Comparison of ENCODE assay signal across 11 cellular contexts in the genomic region with DNA sequence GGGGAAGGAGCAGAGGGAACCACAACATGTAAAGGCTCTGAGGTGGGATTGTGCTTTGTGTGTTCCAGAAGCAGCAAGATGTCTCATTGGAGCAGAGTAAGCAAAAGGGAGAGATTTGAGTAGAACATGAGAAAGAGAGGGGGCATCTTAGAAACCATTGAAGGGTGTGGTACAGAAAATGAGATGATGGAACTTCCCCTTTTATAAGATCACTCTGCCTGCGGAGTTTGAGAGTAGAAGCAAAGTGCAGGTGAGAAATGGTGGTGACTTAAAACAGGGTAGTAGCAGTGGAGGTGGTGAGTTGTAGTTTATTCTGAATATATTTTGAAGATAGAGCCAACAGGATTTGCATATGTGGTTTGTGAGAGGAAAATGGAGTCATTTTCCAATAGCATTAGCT. TPM values are rescaled to one million over a fixed set of nuclear protein-coding genes. Genes with fewer than 3 reads are reported as not detected.
DNase-seq lines count a peak whose midpoint lies in the region; ATAC-seq and TF ChIP-seq lines count a peak whose summit lies in the region.
"Had no signal": no experiment of that assay in that cellular context is flagged by ENCODE, and none has a peak within 500 bp of the region (broad histone marks: within the 10 kb centered on the region; RNA-seq: fewer than 3 reads in every experiment).

No MANE protein-coding gene starts in this region.

- H3K9me2 ChIP-seq in GM23338 (ENCODE audit: insufficient read depth): no peaks in the 10 kb centered on the region

- H3K4me3 ChIP-seq in GM23338 (no peak overlapping the region), ascending aorta (no peak overlapping the region), A673 (ENCODE audit: low read depth, low read length, poor library complexity, severe bottlenecking) (no peak overlapping the region)
- H3K4me3 ChIP-seq: Peyer's patch, upper lobe of right lung had no signal

- H2AFZ ChIP-seq in GM23338: no peak overlapping the region

- H3K27me3 ChIP-seq in GM23338 (ENCODE audit: insufficient read depth): no peaks in the 10 kb centered on the region
- no peaks in the 10 kb centered on the region for H3K27me3 ChIP-seq in ascending aorta
- H3K27me3 ChIP-seq in A673 (replicated peaks; ENCODE audit: insufficient read depth, low read depth, low read length, poor library complexity): no peaks in the 10 kb centered on the region
- H3K27me3 ChIP-seq: Peyer's patch, upper lobe of right lung had no signal

- CTCF ChIA-PET in activated naive CD4-positive, alpha-beta T cell treated with anti-CD3 and anti-CD28 coated beads for 36 hours (lab: Charles Lee): interaction anchor here (0.5 kb wide), 1 partner anchor 77 kb away, joined by 3 read pairs; no protein-coding TSS in a partner anchor
- CTCF ChIA-PET in A673 (lab: Charles Lee): no interaction called here

- H3K9me3 ChIP-seq in ascending aorta (no peaks in the 10 kb centered on the region), A673 (ENCODE audit: low read depth, low read length, poor library complexity, severe bottlenecking) (no peaks in the 10 kb centered on the region)
- H3K9me3 ChIP-seq: Peyer's patch, upper lobe of right lung had no signal

- peak overlapping the region; percentile 42 for H3K27ac Mint-ChIP-seq in activated naive CD4-positive, alpha-beta T cell treated with anti-CD3 and anti-CD28 coated beads for 36 hours
- peak overlapping the region; percentile 3; the same call in 1 of the 2 replicates for H3K27ac Mint-ChIP-seq in GM23338
- peak overlapping the region; percentile 75 for H3K27ac Mint-ChIP-seq in stimulated activated naive CD8-positive, alpha-beta T cell treated with anti-CD3 and anti-CD28 coated beads, Interleukin-15, Interleukin-2, amounts not matched to agents 100 ng/mL and 50 ng/mL, for 24 hours

- no peaks in the 10 kb centered on the region for H3K9me3 Mint-ChIP-seq in activated naive CD4-positive, alpha-beta T cell treated with anti-CD3 and anti-CD28 coated beads for 36 hours
- H3K9me3 Mint-ChIP-seq in GM23338: no peaks in the 10 kb centered on the region
- H3K9me3 Mint-ChIP-seq in stimulated activated naive CD8-positive, alpha-beta T cell treated with anti-CD3 and anti-CD28 coated beads, Interleukin-15, Interleukin-2, amounts not matched to agents 100 ng/mL and 50 ng/mL, for 24 hours: no peaks in the 10 kb centered on the region

- peaks cover 65% of the 10 kb centered on the region for H3K4me1 Mint-ChIP-seq in activated naive CD4-positive, alpha-beta T cell treated with anti-CD3 and anti-CD28 coated beads for 36 hours (ENCODE audit: low read depth)
- H3K4me1 Mint-ChIP-seq in GM23338: no peaks in the 10 kb centered on the region; the same call in 2 of the 3 replicates
- peaks cover 62% of the 10 kb centered on the region for H3K4me1 Mint-ChIP-seq in stimulated activated naive CD8-positive, alpha-beta T cell treated with anti-CD3 and anti-CD28 coated beads, Interleukin-15, Interleukin-2, amounts not matched to agents 100 ng/mL and 50 ng/mL, for 24 hours (ENCODE audit: low read depth)

- H3F3A ChIP-seq in GM23338 (replicated peaks; ENCODE audit: low read depth): no peaks in the 10 kb centered on the region

- H3K27ac ChIP-seq in GM23338 (ENCODE audit: low read depth): no peak overlapping the region
- H3K27ac ChIP-seq in ascending aorta: no peak overlapping the region
- no peak overlapping the region for H3K27ac ChIP-seq in A673 (ENCODE audit: low read depth, low read length, poor library complexity, severe bottlenecking)
- H3K27ac ChIP-seq: Peyer's patch, upper lobe of right lung had no signal

- TF ChIP-seq CTCF in GM23338 (conservative IDR thresholded peaks at IDR 0.05; ENCODE audit: low read depth in 2 of 2): no peak
- no peak for TF ChIP-seq CTCF in ascending aorta (IDR thresholded peaks at IDR 0.05)
- no peak for TF ChIP-seq CTCF in A673 (conservative IDR thresholded peaks at IDR 0.05; ENCODE audit: low read depth, low read length)

- intact Hi-C loops in activated naive CD4-positive, alpha-beta T cell treated with anti-CD3 and anti-CD28 coated beads for 36 hours (cut with micrococcal nuclease): loop anchor here (1.0 kb wide), 1 partner anchor 14 kb away; no protein-coding TSS in a partner anchor
- intact Hi-C loops in ascending aorta (cut with DNase I): no loop called here
- intact Hi-C loops in A673 (cut with micrococcal nuclease; ENCODE audit: unreplicated experiment): no loop called here

- BruUV-seq in A673 (replicated peaks; lab: Mats Ljungman, UMichigan): no TSS peak

- H3K36me3 Mint-ChIP-seq in activated naive CD4-positive, alpha-beta T cell treated with anti-CD3 and anti-CD28 coated beads for 36 hours (ENCODE audit: low read depth): peaks cover 3% of the 10 kb centered on the region
- H3K36me3 Mint-ChIP-seq in GM23338 (ENCODE audit: low read depth): no peaks in the 10 kb centered on the region; the same call in 1 of the 3 replicates
- H3K36me3 Mint-ChIP-seq in stimulated activated naive CD8-positive, alpha-beta T cell treated with anti-CD3 and anti-CD28 coated beads, Interleukin-15, Interleukin-2, amounts not matched to agents 100 ng/mL and 50 ng/mL, for 24 hours (ENCODE audit: low read depth): peaks cover 27% of the 10 kb centered on the region

- H3K4me2 ChIP-seq in GM23338: no peak overlapping the region

- H3K4me1 ChIP-seq in GM23338 (ENCODE audit: insufficient read depth) (no peaks in the 10 kb centered on the region), ascending aorta (no peaks in the 10 kb centered on the region), A673 (ENCODE audit: insufficient read depth, low read length, poor library complexity, severe bottlenecking) (no peaks in the 10 kb centered on the region)

- ATAC-seq in GM23338: no peak
- ATAC-seq: upper lobe of right lung had no signal

- H3K36me3 ChIP-seq in GM23338 (ENCODE audit: insufficient read depth): no peaks in the 10 kb centered on the region
- no peaks in the 10 kb centered on the region for H3K36me3 ChIP-seq in ascending aorta
- H3K36me3 ChIP-seq in A673 (ENCODE audit: insufficient read depth, low read length, poor library complexity, severe bottlenecking): no peaks in the 10 kb centered on the region
- H3K36me3 ChIP-seq: Peyer's patch, upper lobe of right lung had no signal

- H3K4me3 Mint-ChIP-seq in activated naive CD4-positive, alpha-beta T cell treated with anti-CD3 and anti-CD28 coated beads for 36 hours: no peak overlapping the region
- H3K4me3 Mint-ChIP-seq in GM23338: no peak overlapping the region
- no peak overlapping the region for H3K4me3 Mint-ChIP-seq in stimulated activated naive CD8-positive, alpha-beta T cell treated with anti-CD3 and anti-CD28 coated beads, Interleukin-15, Interleukin-2, amounts not matched to agents 100 ng/mL and 50 ng/mL, for 24 hours

- no peaks in the 10 kb centered on the region for H3K27me3 Mint-ChIP-seq in activated naive CD4-positive, alpha-beta T cell treated with anti-CD3 and anti-CD28 coated beads for 36 hours (ENCODE audit: low read depth)
- peaks cover 2% of the 10 kb centered on the region for H3K27me3 Mint-ChIP-seq in GM23338 (ENCODE audit: insufficient read depth, low read depth, poor library complexity)
- no peaks in the 10 kb centered on the region for H3K27me3 Mint-ChIP-seq in stimulated activated naive CD8-positive, alpha-beta T cell treated with anti-CD3 and anti-CD28 coated beads, Interleukin-15, Interleukin-2, amounts not matched to agents 100 ng/mL and 50 ng/mL, for 24 hours

- peaks cover 3% of the 10 kb centered on the region; the same call in 1 of the 2 replicates for H4K20me1 ChIP-seq in GM23338 (replicated peaks; ENCODE audit: insufficient read depth)

- DNase-seq in activated naive CD4-positive, alpha-beta T cell treated with anti-CD3 and anti-CD28 coated beads for 36 hours: peak; percentile 16
- DNase-seq in activated naive CD4-positive, alpha-beta T cell (lab: John Stamatoyannopoulos, UW): no peak
- DNase-seq in GM23338 (ENCODE audit: low spot score): no peak
- DNase-seq in MV-4-11 (lab: John Stamatoyannopoulos, UW): peak; percentile 31
- no peak for DNase-seq in T-helper 9 cell
- DNase-seq in ascending aorta (ENCODE audit: low spot score in 2 of 2): no peak
- DNase-seq in A673 (ENCODE audit: low spot score): no peak
- DNase-seq: Peyer's patch; stimulated activated CD4-positive, alpha-beta T cell treated with anti-CD3 and anti-CD28 coated beads, Interleukin-15, amount 100 ng/mL, for 24 hours; upper lobe of right lung had no signal

- POLR2A ChIA-PET in A673 (lab: Charles Lee; ENCODE audit: low non-redundant PET): no interaction called here

- H3K79me2 ChIP-seq in GM23338 (replicated peaks; ENCODE audit: insufficient read depth): peaks cover 55% of the 10 kb centered on the region

TF ChIP-seq in GM23338, 12 proteins besides CTCF, POLR2A, EP300 and RAD21:
- TF ChIP-seq ZNF331 (CRISPR knock-in tag; IDR thresholded peaks at IDR 0.05; ENCODE audit: low read depth) (no peak), POLR2AphosphoS5 (IDR thresholded peaks at IDR 0.05; ENCODE audit: low read depth) (no peak), EZH2phosphoT487 (IDR thresholded peaks at IDR 0.05; ENCODE audit: unreplicated experiment) (no peak), EZH2 (IDR thresholded peaks at IDR 0.05; ENCODE audit: low read depth, unreplicated experiment) (no peak), JUNB (IDR thresholded peaks at IDR 0.05; ENCODE audit: unreplicated experiment) (no peak), ZNF114 (CRISPR knock-in tag; IDR thresholded peaks at IDR 0.05) (no peak)
TF ChIP-seq in GM23338: peak in this region for 0.

RNA-seq across cellular contexts. Expression of a gene that starts 56.0 kb away (rescaled TPM):
- total RNA-seq in activated naive CD4-positive, alpha-beta T cell treated with anti-CD3 and anti-CD28 coated beads for 36 hours: 10 to 100 TPM; 17.4 to 17.7 TPM
- total RNA-seq in GM23338 (2014; rRNA removed; shearing (Covaris generic)): 12.2 and 13.4 TPM in 2 replicates
- 7.0 and 9.4 TPM in 2 replicates for polyA plus RNA-seq in GM23338 (2016; fragmentation: Nextera tagmentation; extraction: Ambion mirVana)
- total RNA-seq in ascending aorta: 18.0 TPM
- 20.9 and 21.4 TPM in 2 replicates for total RNA-seq in A673 (2021)

Comparison
In these comparisons a context has a peak if more than half of its experiments do, and no peak if none do; other contexts are left out.
1. DNase-seq: peak in activated naive CD4-positive, alpha-beta T cell treated with anti-CD3 and anti-CD28 coated beads for 36 hours (single experiment) and MV-4-11 (single experiment); none in activated naive CD4-positive, alpha-beta T cell (0 of 4), GM23338 (single experiment), T-helper 9 cell (single experiment), ascending aorta (0 of 2) and A673 (single experiment).
2. H3K27ac Mint-ChIP-seq: peak in every context shown above with its lines; median percentile 75 in stimulated activated naive CD8-positive, alpha-beta T cell treated with anti-CD3 and anti-CD28 coated beads, Interleukin-15, Interleukin-2, amounts not matched to agents 100 ng/mL and 50 ng/mL, for 24 hours; 42 in activated naive CD4-positive, alpha-beta T cell treated with anti-CD3 and anti-CD28 coated beads for 36 hours; 3 in GM23338.